In genomic region chrX:34638116-34638515, GRCh38 we compare ENCODE assay signal across 9 cellular contexts. TPM values are rescaled to one million over a fixed set of nuclear protein-coding genes. Genes with fewer than 3 reads are reported as not detected.
DNase-seq lines count a peak whose midpoint lies in the region; ATAC-seq, FAIRE-seq and TF ChIP-seq lines count a peak whose summit lies in the region.
"Had no signal": no experiment of that assay in that cellular context is flagged by ENCODE, and none has a peak within 500 bp of the region (broad histone marks: within the 10 kb centered on the region; RNA-seq: fewer than 3 reads in every experiment).

No MANE protein-coding gene starts in this region.

- no peak overlapping the region for H3K4me2 ChIP-seq in K562 (ENCODE audit: insufficient read depth, low read length)

- in situ Hi-C loops in Caki2 (cut with HindIII; ENCODE audit: low pct_unique_long_range_greater_than_20kb, low sequenced_read_pairs) = no loop called here
- in situ Hi-C loops in K562 (cut with MboI) = no loop called here

- WGBS in K562 (ENCODE audit: insufficient coverage, low coverage, missing lambda C conversion rate) = 0% methylated on average over 1 of the region's 1 CpG

- TF ChIP-seq RAD21 in K562 (CRISPR knock-in tag; conservative IDR thresholded peaks at IDR 0.05 in 1 of 2, IDR thresholded peaks at IDR 0.05 in 1 of 2) = peak; percentile 30 to 44; a peak in 3 of 4 replicates

- TF ChIP-seq CTCF in K562 (IDR thresholded peaks at IDR 0.05 in 2 of 3, conservative IDR thresholded peaks at IDR 0.05 in 1 of 3; ENCODE audit: insufficient read depth in 2 of 3, low read depth in 1 of 3, low read length in 3 of 3) = peak in 1 of 3 experiments; percentile 9; a peak in 1 of 6 replicates

- BruUV-seq in K562 (replicated peaks; lab: Mats Ljungman, UMichigan) = no TSS peak

- H2AFZ ChIP-seq in K562 (ENCODE audit: low read depth, low read length) = no peak overlapping the region

- POLR2A ChIA-PET in K562 (lab: Yijun Ruan, JAX) = no interaction called here

- H3K4me3 ChIP-seq in K562 = no peak overlapping the region
- H3K4me3 ChIP-seq: lung had no signal

- H3K79me2 ChIP-seq in K562 (ENCODE audit: control insufficient read depth, insufficient read depth, low read length) = no peaks in the 10 kb centered on the region

- TF ChIP-seq POLR2A in K562 (conservative IDR thresholded peaks at IDR 0.05) (no peak), H54 (IDR thresholded peaks at IDR 0.05; ENCODE audit: low read depth, low read length) (no peak)

- FAIRE-seq in K562 (lab: Jason Lieb, UNC) (no peak), H54 (lab: Jason Lieb, UNC) (no peak)

- DNase-seq in Caki2 (ENCODE audit: low read depth) (peak; percentile 18), Kasumi-1 (lab: John Stamatoyannopoulos, UW) (peak; percentile 32 to 36), K562 (ENCODE audit: extremely low read depth in 1 of 4, low spot score in 3 of 4) (peak in 3 of 4 experiments; percentile 4 to 20 (median 10)), midbrain (lab: John Stamatoyannopoulos, UW) (peak; percentile 21), H54 (ENCODE audit: insufficient read length, low spot score) (no peak)

- H3K36me3 Mint-ChIP-seq in activated T-helper 17 cell treated with anti-CD3 and anti-CD28 coated beads, Interleukin-2, amount 50 U/mL, for 72 hours (ENCODE audit: low read depth) = no peaks in the 10 kb centered on the region

- H3K9me3 Mint-ChIP-seq in activated T-helper 17 cell treated with anti-CD3 and anti-CD28 coated beads, Interleukin-2, amount 50 U/mL, for 72 hours = peaks cover 2% of the 10 kb centered on the region

- H3K4me3 Mint-ChIP-seq in activated T-helper 17 cell treated with anti-CD3 and anti-CD28 coated beads, Interleukin-2, amount 50 U/mL, for 72 hours = no peak overlapping the region

- ATAC-seq in K562 (no peak), GM18858 (IDR thresholded peaks at IDR 0.05; ENCODE audit: unreplicated experiment) (no peak), GM21717 (IDR thresholded peaks at IDR 0.05; ENCODE audit: unreplicated experiment) (no peak)
- no peak for ATAC-seq in activated T-helper 17 cell treated with anti-CD3 and anti-CD28 coated beads, Interleukin-2, amount 50 U/mL, for 72 hours (replicated peaks)

- no peaks in the 10 kb centered on the region for H4K20me1 ChIP-seq in K562 (replicated peaks; ENCODE audit: control insufficient read depth, insufficient read depth, low read length)

- H3K27me3 ChIP-seq in K562 (ENCODE audit: control insufficient read depth in 2 of 2, insufficient read depth in 2 of 2, low read length in 2 of 2) = no peaks in the 10 kb centered on the region

- TF ChIP-seq EP300 in K562 (IDR thresholded peaks at IDR 0.05; ENCODE audit: low read length) = no peak

- no peaks in the 10 kb centered on the region for H3K36me3 ChIP-seq in K562 (ENCODE audit: control insufficient read depth, insufficient read depth, low read length)

- H3K4me1 Mint-ChIP-seq in activated T-helper 17 cell treated with anti-CD3 and anti-CD28 coated beads, Interleukin-2, amount 50 U/mL, for 72 hours = no peaks in the 10 kb centered on the region

- H3K27me3 Mint-ChIP-seq in activated T-helper 17 cell treated with anti-CD3 and anti-CD28 coated beads, Interleukin-2, amount 50 U/mL, for 72 hours = no peaks in the 10 kb centered on the region

- CTCF ChIA-PET in K562 (lab: Yijun Ruan, JAX; ENCODE audit: low intra/inter-chr PET ratio) = no interaction called here

- H3K9me1 ChIP-seq in K562 (ENCODE audit: control insufficient read depth, insufficient read depth, low read length) = no peaks in the 10 kb centered on the region

- H3K27ac ChIP-seq in K562 (ENCODE audit: extremely low read depth, low read depth, low read length) = no peak overlapping the region

- H3K27ac Mint-ChIP-seq in activated T-helper 17 cell treated with anti-CD3 and anti-CD28 coated beads, Interleukin-2, amount 50 U/mL, for 72 hours = no peak overlapping the region

- no peak overlapping the region for H3K9ac ChIP-seq in K562 (ENCODE audit: insufficient read depth in 1 of 2, low read depth in 2 of 2, low read length in 2 of 2)

- no peaks in the 10 kb centered on the region for H3K9me3 ChIP-seq in K562 (replicated peaks; ENCODE audit: control insufficient read depth, insufficient read depth, low read depth, low read length)

- intact Hi-C loops in K562 (cut with micrococcal nuclease) = no loop called here

- no peaks in the 10 kb centered on the region for H3K4me1 ChIP-seq in K562 (replicated peaks in 1 of 2; ENCODE audit: control insufficient read depth in 2 of 2, insufficient read depth in 2 of 2, low read length in 2 of 2)

TF ChIP-seq in K562, 482 proteins besides CTCF, POLR2A, EP300 and RAD21:
- no peak for TF ChIP-seq ZSCAN32 (CRISPR knock-in tag; IDR thresholded peaks at IDR 0.05)
- no peak for TF ChIP-seq ZNF511 (CRISPR knock-in tag; IDR thresholded peaks at IDR 0.05)
- no peak for TF ChIP-seq MEF2D (tag; conservative IDR thresholded peaks at IDR 0.05; ENCODE audit: low read depth)
- no peak for TF ChIP-seq ZKSCAN3 (CRISPR knock-in tag; IDR thresholded peaks at IDR 0.05)
- no peak for TF ChIP-seq ZNF121 (CRISPR knock-in tag; conservative IDR thresholded peaks at IDR 0.05)
- no peak for TF ChIP-seq E2F8 (IDR thresholded peaks at IDR 0.05; ENCODE audit: low read depth, partially characterized antibody)
- TF ChIP-seq ZNF740 (CRISPR knock-in tag; IDR thresholded peaks at IDR 0.05) = no peak
- no peak for TF ChIP-seq ZNF740 (tag; IDR thresholded peaks at IDR 0.05)
- TF ChIP-seq BCOR (IDR thresholded peaks at IDR 0.05) = no peak
- TF ChIP-seq ETV5 (CRISPR knock-in tag; IDR thresholded peaks at IDR 0.05; ENCODE audit: low read depth) = no peak
- no peak for TF ChIP-seq MLX (CRISPR knock-in tag; conservative IDR thresholded peaks at IDR 0.05)
- no peak for TF ChIP-seq ZNF431 (CRISPR knock-in tag; IDR thresholded peaks at IDR 0.05)

RNA-seq across cellular contexts. Expression of gene TMEM47, which starts 19.0 kb away (rescaled TPM):
- total RNA-seq in Caki2 (2014; rRNA removed; shearing (Covaris generic); ENCODE audit: low replicate concordance) = 0.51 and 0.52 TPM in 2 replicates
- total RNA-seq in K562 (2011; cell fraction: chromatin; rRNA removed; ENCODE audit: low replicate concordance) = not detected in 2 replicates
- total RNA-seq in K562 (2011; cell fraction: nucleolus; rRNA removed) = not detected in 2 replicates
- not detected in 2 replicates for total RNA-seq in K562 (2011; cell fraction: nucleoplasm; rRNA removed)
- total RNA-seq in K562 (2014; rRNA removed) (not detected in 2 replicates), K562 (2014; rRNA removed; fragmentation: Illumina TruSeq; extraction: Trizol) (not detected in 2 replicates), K562 (2015; rRNA removed; fragmentation: Illumina TruSeq; extraction: Trizol) (not detected in 2 replicates), K562 (2021) (0.04 TPM in 2 replicates)
- polyA plus RNA-seq in K562 (2011; rRNA removed) (not detected in 2 replicates), K562 (2014; fragmentation: Illumina TruSeq; extraction: Trizol) (0.03 TPM in 1 of 2 replicates, not detected in the other), K562 (2014; fragmentation: Nextera tagmentation; extraction: Ambion mirVana) (under 1 TPM in 1 of 2 experiments, not detected in 1; 0.03 TPM), K562 (2014; rRNA removed) (not detected in 2 replicates)
- not detected in 2 replicates for polyA plus RNA-seq in K562 (2011; cell fraction: cytosol; rRNA removed)
- polyA plus RNA-seq in K562 (2011; cell fraction: nucleus; rRNA removed) = not detected in 2 replicates
- 0.01 and 0.11 TPM in 2 replicates for polyA plus RNA-seq in K562 (2012)
- not detected in 2 replicates for polyA minus RNA-seq in K562 (2011; rRNA and poly(A)+ RNA removed)
- polyA minus RNA-seq in K562 (2011; cell fraction: cytosol; rRNA and poly(A)+ RNA removed) = not detected in 2 replicates
- polyA minus RNA-seq in K562 (2011; cell fraction: nucleus; rRNA and poly(A)+ RNA removed) = not detected in 2 replicates
- not detected for total RNA-seq in activated T-helper 17 cell treated with anti-CD3 and anti-CD28 coated beads, Interleukin-2, amount 50 U/mL, for 72 hours
